ENCODE assay signal across 30 cellular contexts in the genomic region with DNA sequence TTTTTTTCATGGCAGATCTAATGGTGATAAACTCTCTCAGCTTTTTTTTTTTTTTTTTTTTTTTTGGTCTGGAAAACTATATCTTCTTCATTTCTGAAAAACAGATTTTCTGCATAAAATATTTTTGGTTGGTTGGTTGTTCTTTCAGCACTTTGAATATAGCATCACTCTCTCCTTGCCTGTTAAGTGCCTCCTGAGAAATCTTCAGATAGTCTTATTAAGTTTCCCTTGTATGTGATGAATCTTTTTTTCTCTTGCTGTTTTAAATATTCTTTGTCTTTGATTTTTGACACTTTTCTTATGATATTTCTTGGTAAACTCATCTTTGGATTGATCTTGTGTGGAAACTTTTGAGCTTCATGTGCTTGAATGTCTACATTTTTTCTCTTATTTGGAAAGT. TPM values are rescaled to one million over a fixed set of nuclear protein-coding genes. Genes with fewer than 3 reads are reported as not detected.
"Had no signal": no experiment of that assay in that cellular context is flagged by ENCODE, and none has a peak within 500 bp of the region (broad histone marks: within the 10 kb centered on the region; RNA-seq: fewer than 3 reads in every experiment).

No MANE protein-coding gene starts in this region.

- H3K27me3 ChIP-seq: stomach, suprapubic skin, testis, thyroid gland, tibial artery, tibial nerve, transverse colon, upper lobe of left lung, upper lobe of right lung, uterus, vagina had no signal

- H3K27ac ChIP-seq: stomach, suprapubic skin, testis, thoracic aorta, thyroid gland, tibial artery, tibial nerve, transverse colon, upper lobe of left lung, upper lobe of right lung, uterus, vagina had no signal

- H3K4me1 ChIP-seq: stomach, suprapubic skin, testis, thyroid gland, tibial artery, tibial nerve, transverse colon, upper lobe of left lung, upper lobe of right lung, uterus, vagina had no signal

- H3K36me3 Mint-ChIP-seq: stimulated activated effector memory CD8-positive, alpha-beta T cell treated with anti-CD3 and anti-CD28 coated beads, Interleukin-12 subunit alpha, Interleukin-12 subunit beta, amount 100 ng/mL, for 72 hours; type B pancreatic cell had no signal

- H3K36me3 ChIP-seq: stomach, suprapubic skin, thoracic aorta, thyroid gland, tibial artery, tibial nerve, transverse colon, upper lobe of left lung, upper lobe of right lung, uterus, vagina had no signal

- H3K27ac Mint-ChIP-seq: stimulated activated effector memory CD8-positive, alpha-beta T cell treated with anti-CD3 and anti-CD28 coated beads, Interleukin-12 subunit alpha, Interleukin-12 subunit beta, amount 100 ng/mL, for 72 hours; stimulated activated naive B cell treated with anti-CD40 and anti-IgM and Interleukin-4, amounts not matched to agents 10 μg/mL and 1 μg/mL and 100 μg/mL, for 72 hours; stimulated activated naive CD8-positive, alpha-beta T cell treated with anti-CD3 and anti-CD28 coated beads, Interleukin-15, amount 100 ng/mL, for 72 hours; stimulated activated naive CD8-positive, alpha-beta T cell treated with anti-CD3 and anti-CD28 coated beads, Interleukin-15, Interleukin-2, amounts not matched to agents 100 ng/mL and 50 ng/mL, for 24 hours; type B pancreatic cell had no signal

- H3K27me3 Mint-ChIP-seq: stimulated activated naive CD8-positive, alpha-beta T cell treated with anti-CD3 and anti-CD28 coated beads, Interleukin-15, amount 100 ng/mL, for 72 hours; stimulated activated naive CD8-positive, alpha-beta T cell treated with anti-CD3 and anti-CD28 coated beads, Interleukin-15, Interleukin-2, amounts not matched to agents 100 ng/mL and 50 ng/mL, for 24 hours; type B pancreatic cell had no signal

- FAIRE-seq: urothelium cell line had no signal

- ATAC-seq: stimulated activated effector memory CD8-positive, alpha-beta T cell treated with anti-CD3 and anti-CD28 coated beads, Interleukin-12 subunit alpha, Interleukin-12 subunit beta, amount 100 ng/mL, for 72 hours; stimulated activated naive B cell treated with anti-CD40 and anti-IgM and Interleukin-4, amounts not matched to agents 10 μg/mL and 1 μg/mL and 100 μg/mL, for 72 hours; stimulated activated naive CD8-positive, alpha-beta T cell treated with anti-CD3 and anti-CD28 coated beads, Interleukin-15, amount 100 ng/mL, for 72 hours; stimulated activated naive CD8-positive, alpha-beta T cell treated with anti-CD3 and anti-CD28 coated beads, Interleukin-15, Interleukin-2, amounts not matched to agents 100 U/mL and 50 U/mL, for 24 hours; upper lobe of right lung had no signal

- DNase-seq: stimulated activated CD4-positive, alpha-beta T cell treated with anti-CD3 and anti-CD28 coated beads, Interleukin-2, amount 100 ng/mL, for 48 hours; stimulated activated CD4-positive, alpha-beta T cell treated with anti-CD3 and anti-CD28 coated beads, Interleukin-4, amount 100 ng/mL, for 1 hour; stimulated activated CD4-positive, alpha-beta T cell treated with anti-CD3 and anti-CD28 coated beads, Interleukin-4, amount 100 ng/mL, for 24 hours; stimulated activated CD4-positive, alpha-beta T cell treated with anti-CD3 and anti-CD28 coated beads, Interleukin-4, amount 100 ng/mL, for 4 hours; stimulated activated CD8-positive, alpha-beta memory T cell treated with anti-CD3 and anti-CD28 coated beads, Interleukin-4, amount 100 ng/mL, for 48 hours; stimulated activated naive B cell treated with anti-CD40 and anti-IgM and Interleukin-4, amounts not matched to agents 10 μg/mL and 1 μg/mL and 100 μg/mL, for 72 hours; stimulated activated naive CD4-positive, alpha-beta T cell; stimulated activated naive CD4-positive, alpha-beta T cell treated with Interleukin-2 at 50 U/mL for 16 hours; stimulated activated naive CD8-positive, alpha-beta T cell treated with anti-CD3 and anti-CD28 coated beads, Interleukin-15, amount 100 ng/mL, for 72 hours; stimulated activated naive CD8-positive, alpha-beta T cell treated with anti-CD3 and anti-CD28 coated beads, Interleukin-15, Interleukin-2, amounts not matched to agents 100 U/mL and 50 U/mL, for 24 hours; stomach; substantia nigra; testis; thyroid gland; tibial artery; transverse colon; trophoblast cell; upper lobe of left lung; upper lobe of right lung; uterus had no signal

- H3K9me3 ChIP-seq: suprapubic skin, testis, thyroid gland, vagina had no signal

- H3K4me3 ChIP-seq: stomach, suprapubic skin, testis, thoracic aorta, thyroid gland, tibial artery, tibial nerve, transverse colon, upper lobe of left lung, upper lobe of right lung, uterus, vagina had no signal

- H3K4me1 Mint-ChIP-seq: stimulated activated effector memory CD8-positive, alpha-beta T cell treated with anti-CD3 and anti-CD28 coated beads, Interleukin-12 subunit alpha, Interleukin-12 subunit beta, amount 100 ng/mL, for 72 hours; stimulated activated naive B cell treated with anti-CD40 and anti-IgM and Interleukin-4, amounts not matched to agents 10 μg/mL and 1 μg/mL and 100 μg/mL, for 72 hours; stimulated activated naive CD8-positive, alpha-beta T cell treated with anti-CD3 and anti-CD28 coated beads, Interleukin-15, amount 100 ng/mL, for 72 hours had no signal

- H3K4me3 Mint-ChIP-seq: stimulated activated effector memory CD8-positive, alpha-beta T cell treated with anti-CD3 and anti-CD28 coated beads, Interleukin-12 subunit alpha, Interleukin-12 subunit beta, amount 100 ng/mL, for 72 hours; stimulated activated naive B cell treated with anti-CD40 and anti-IgM and Interleukin-4, amounts not matched to agents 10 μg/mL and 1 μg/mL and 100 μg/mL, for 72 hours; stimulated activated naive CD8-positive, alpha-beta T cell treated with anti-CD3 and anti-CD28 coated beads, Interleukin-15, amount 100 ng/mL, for 72 hours; stimulated activated naive CD8-positive, alpha-beta T cell treated with anti-CD3 and anti-CD28 coated beads, Interleukin-15, Interleukin-2, amounts not matched to agents 100 ng/mL and 50 ng/mL, for 24 hours; type B pancreatic cell had no signal

RNA-seq across cellular contexts. Expression of a gene that starts 44.2 kb away (rescaled TPM):
- total RNA-seq: subcutaneous adipose tissue, testis, thoracic aorta, thyroid gland, tibial nerve, upper lobe of left lung, upper lobe of right lung, ureter, vagina had no signal
